ENCODE assay signal across 8 cellular contexts in the genomic region with DNA sequence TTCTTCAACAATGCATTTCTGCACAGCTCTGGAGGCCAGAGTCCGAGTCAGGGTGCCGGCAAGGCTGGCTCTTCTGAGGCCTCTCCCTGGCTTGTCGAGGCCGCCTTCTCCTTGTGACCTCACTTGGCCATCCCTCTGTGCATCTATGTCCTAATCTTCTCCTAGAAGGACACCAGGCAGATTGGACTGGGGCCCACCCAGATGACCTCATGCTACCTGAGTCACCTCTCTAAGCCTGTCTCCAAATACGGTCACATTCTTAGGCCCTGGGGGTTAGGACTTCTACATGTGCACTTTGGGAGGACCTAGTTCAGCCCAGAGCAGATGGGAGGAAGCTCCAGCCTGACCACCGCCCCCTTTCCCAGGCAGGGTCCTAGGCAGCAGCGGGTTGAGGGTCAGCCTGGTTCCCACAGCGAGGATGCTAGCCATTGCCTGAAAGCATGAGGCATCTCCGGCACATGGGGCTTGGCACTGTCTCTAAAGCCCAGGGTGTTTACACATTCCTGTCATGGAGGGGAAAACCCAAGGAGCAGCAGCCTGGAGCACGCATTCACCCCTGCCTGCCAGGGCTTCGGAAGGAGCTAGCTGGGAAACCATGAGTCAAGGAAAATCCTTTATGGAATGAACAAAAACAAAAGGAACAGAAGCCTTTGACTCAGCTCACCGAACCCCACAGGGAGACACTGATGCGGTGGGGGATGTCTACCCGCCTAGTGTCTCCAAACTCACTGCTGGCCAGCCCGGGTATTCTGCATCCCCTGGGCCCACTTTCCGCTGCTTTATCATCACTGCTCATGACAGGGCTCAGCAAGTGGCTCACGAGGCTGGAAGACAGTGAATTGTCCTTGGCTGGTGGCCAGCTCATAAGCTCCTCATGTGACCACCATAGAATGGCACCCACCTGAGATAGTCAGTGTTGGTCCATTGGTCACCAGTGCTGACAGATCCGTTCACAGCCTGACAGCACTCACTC.
DNase-seq lines count a peak whose midpoint lies in the region; ATAC-seq, FAIRE-seq and TF ChIP-seq lines count a peak whose summit lies in the region.
"Not testable (repeated sequence)": the region's sequence is repeated elsewhere in the genome, so short reads cannot be mapped to it uniquely, and the experiment has no call there.

No MANE protein-coding gene starts in this region.

- H3K36me3 ChIP-seq in HEK293 (ENCODE audit: control insufficient read depth in 2 of 2, insufficient read depth in 1 of 2, low read length in 2 of 2); hepatocyte (replicated peaks; ENCODE audit: insufficient read depth, low read depth); suprapubic skin: not testable (repeated sequence)

- not testable (repeated sequence) for H3K79me2 ChIP-seq in hepatocyte

- peak; percentile 94 for FAIRE-seq in RCC 7860 (lab: Jason Lieb, UNC)

- not testable (repeated sequence) for H3K4me2 ChIP-seq in hepatocyte

- TF ChIP-seq POLR2A in suprapubic skin (IDR thresholded peaks at IDR 0.05) = not testable (repeated sequence)

- not testable (repeated sequence) for TF ChIP-seq EP300 in suprapubic skin (IDR thresholded peaks at IDR 0.05)

- H3K9me2 ChIP-seq in hepatocyte (replicated peaks; ENCODE audit: insufficient read depth) = not testable (repeated sequence)

- H4K20me1 ChIP-seq in hepatocyte (ENCODE audit: insufficient read depth, poor library complexity, severe bottlenecking) = not testable (repeated sequence)

- not testable (repeated sequence) for H3K4me3 ChIP-seq in HEK293 (ENCODE audit: low read depth, low read length); hepatocyte; suprapubic skin

- H3K27me3 ChIP-seq in hepatocyte, suprapubic skin: not testable (repeated sequence)

- peak; percentile 42 for ATAC-seq in esophagus mucosa

- not testable (repeated sequence) for H3K9me3 ChIP-seq in HEK293 (ENCODE audit: control insufficient read depth, insufficient read depth, low read depth, low read length); hepatocyte (ENCODE audit: low read depth); suprapubic skin

- not testable (repeated sequence) for H3K4me1 ChIP-seq in HEK293 (ENCODE audit: control insufficient read depth, insufficient read depth, low read length)
- peaks cover 17% of the 10 kb centered on the region for H3K4me1 ChIP-seq in hepatocyte (ENCODE audit: insufficient read depth)
- H3K4me1 ChIP-seq in suprapubic skin = peaks cover 34% of the 10 kb centered on the region

- WGBS in hepatocyte (ENCODE audit: low lambda C conversion rate, missing lambda C conversion rate) = 87% methylated on average over 17 of the region's 18 CpGs
- 57% methylated on average over 7 of the region's 18 CpGs for WGBS in suprapubic skin

- POLR2A ChIA-PET in HEK293 (lab: Yijun Ruan, JAX) = not testable (repeated sequence)

- TF ChIP-seq CTCF in HEK293 (tag by site-specific recombination; IDR thresholded peaks at IDR 0.05); hepatocyte (IDR thresholded peaks at IDR 0.05; ENCODE audit: poor library complexity); suprapubic skin (IDR thresholded peaks at IDR 0.05): not testable (repeated sequence)

- H3K27ac ChIP-seq in HEK293 (ENCODE audit: extremely low read depth, low read depth, low read length) = not testable (repeated sequence)
- peak overlapping the region; percentile 37 for H3K27ac ChIP-seq in hepatocyte
- peak overlapping the region; percentile 48 for H3K27ac ChIP-seq in suprapubic skin

- DNase-seq in AG20443 (ENCODE audit: low spot score) (peak; percentile 66), RCC 7860 (ENCODE audit: low spot score) (peak; percentile 95), astrocyte of the hippocampus (ENCODE audit: low read depth, low spot score) (peak; percentile 90), non-pigmented ciliary epithelial cell (ENCODE audit: low read depth) (peak; percentile 57), suprapubic skin (ENCODE audit: low spot score in 2 of 2) (peak in 1 of 2 donors; percentile 78)
- DNase-seq in hepatocyte (ENCODE audit: low spot score) = not testable (repeated sequence)

- CTCF ChIA-PET in HEK293 (lab: Yijun Ruan, JAX) = not testable (repeated sequence)

- H2AFZ ChIP-seq in hepatocyte = not testable (repeated sequence)

TF ChIP-seq in HEK293, 187 proteins besides CTCF, POLR2A, EP300 and RAD21:
- TF ChIP-seq ZIC2 (tag by site-specific recombination; IDR thresholded peaks at IDR 0.05) (peak; percentile 40; the same call in 1 of the 2 replicates), GLIS1 (tag by site-specific recombination; IDR thresholded peaks at IDR 0.05) (0 out of 2 replicates have a peak, but pooled peaks have one; percentile 19), ZFP69B (tag by site-specific recombination; IDR thresholded peaks at IDR 0.05) (peak; percentile 28; the same call in 1 of the 2 replicates)
- TF ChIP-seq, protein P1, sequence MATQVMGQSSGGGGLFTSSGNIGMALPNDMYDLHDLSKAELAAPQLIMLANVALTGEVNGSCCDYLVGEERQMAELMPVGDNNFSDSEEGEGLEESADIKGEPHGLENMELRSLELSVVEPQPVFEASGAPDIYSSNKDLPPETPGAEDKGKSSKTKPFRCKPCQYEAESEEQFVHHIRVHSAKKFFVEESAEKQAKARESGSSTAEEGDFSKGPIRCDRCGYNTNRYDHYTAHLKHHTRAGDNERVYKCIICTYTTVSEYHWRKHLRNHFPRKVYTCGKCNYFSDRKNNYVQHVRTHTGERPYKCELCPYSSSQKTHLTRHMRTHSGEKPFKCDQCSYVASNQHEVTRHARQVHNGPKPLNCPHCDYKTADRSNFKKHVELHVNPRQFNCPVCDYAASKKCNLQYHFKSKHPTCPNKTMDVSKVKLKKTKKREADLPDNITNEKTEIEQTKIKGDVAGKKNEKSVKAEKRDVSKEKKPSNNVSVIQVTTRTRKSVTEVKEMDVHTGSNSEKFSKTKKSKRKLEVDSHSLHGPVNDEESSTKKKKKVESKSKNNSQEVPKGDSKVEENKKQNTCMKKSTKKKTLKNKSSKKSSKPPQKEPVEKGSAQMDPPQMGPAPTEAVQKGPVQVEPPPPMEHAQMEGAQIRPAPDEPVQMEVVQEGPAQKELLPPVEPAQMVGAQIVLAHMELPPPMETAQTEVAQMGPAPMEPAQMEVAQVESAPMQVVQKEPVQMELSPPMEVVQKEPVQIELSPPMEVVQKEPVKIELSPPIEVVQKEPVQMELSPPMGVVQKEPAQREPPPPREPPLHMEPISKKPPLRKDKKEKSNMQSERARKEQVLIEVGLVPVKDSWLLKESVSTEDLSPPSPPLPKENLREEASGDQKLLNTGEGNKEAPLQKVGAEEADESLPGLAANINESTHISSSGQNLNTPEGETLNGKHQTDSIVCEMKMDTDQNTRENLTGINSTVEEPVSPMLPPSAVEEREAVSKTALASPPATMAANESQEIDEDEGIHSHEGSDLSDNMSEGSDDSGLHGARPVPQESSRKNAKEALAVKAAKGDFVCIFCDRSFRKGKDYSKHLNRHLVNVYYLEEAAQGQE (tag by site-specific recombination; IDR thresholded peaks at IDR 0.05) = peak; percentile 63; the same call in 1 of the 2 replicates
- TF ChIP-seq, protein P2, sequence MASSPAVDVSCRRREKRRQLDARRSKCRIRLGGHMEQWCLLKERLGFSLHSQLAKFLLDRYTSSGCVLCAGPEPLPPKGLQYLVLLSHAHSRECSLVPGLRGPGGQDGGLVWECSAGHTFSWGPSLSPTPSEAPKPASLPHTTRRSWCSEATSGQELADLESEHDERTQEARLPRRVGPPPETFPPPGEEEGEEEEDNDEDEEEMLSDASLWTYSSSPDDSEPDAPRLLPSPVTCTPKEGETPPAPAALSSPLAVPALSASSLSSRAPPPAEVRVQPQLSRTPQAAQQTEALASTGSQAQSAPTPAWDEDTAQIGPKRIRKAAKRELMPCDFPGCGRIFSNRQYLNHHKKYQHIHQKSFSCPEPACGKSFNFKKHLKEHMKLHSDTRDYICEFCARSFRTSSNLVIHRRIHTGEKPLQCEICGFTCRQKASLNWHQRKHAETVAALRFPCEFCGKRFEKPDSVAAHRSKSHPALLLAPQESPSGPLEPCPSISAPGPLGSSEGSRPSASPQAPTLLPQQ (tag by site-specific recombination; IDR thresholded peaks at IDR 0.05) = peak; percentile 67
